In the genomic region with DNA sequence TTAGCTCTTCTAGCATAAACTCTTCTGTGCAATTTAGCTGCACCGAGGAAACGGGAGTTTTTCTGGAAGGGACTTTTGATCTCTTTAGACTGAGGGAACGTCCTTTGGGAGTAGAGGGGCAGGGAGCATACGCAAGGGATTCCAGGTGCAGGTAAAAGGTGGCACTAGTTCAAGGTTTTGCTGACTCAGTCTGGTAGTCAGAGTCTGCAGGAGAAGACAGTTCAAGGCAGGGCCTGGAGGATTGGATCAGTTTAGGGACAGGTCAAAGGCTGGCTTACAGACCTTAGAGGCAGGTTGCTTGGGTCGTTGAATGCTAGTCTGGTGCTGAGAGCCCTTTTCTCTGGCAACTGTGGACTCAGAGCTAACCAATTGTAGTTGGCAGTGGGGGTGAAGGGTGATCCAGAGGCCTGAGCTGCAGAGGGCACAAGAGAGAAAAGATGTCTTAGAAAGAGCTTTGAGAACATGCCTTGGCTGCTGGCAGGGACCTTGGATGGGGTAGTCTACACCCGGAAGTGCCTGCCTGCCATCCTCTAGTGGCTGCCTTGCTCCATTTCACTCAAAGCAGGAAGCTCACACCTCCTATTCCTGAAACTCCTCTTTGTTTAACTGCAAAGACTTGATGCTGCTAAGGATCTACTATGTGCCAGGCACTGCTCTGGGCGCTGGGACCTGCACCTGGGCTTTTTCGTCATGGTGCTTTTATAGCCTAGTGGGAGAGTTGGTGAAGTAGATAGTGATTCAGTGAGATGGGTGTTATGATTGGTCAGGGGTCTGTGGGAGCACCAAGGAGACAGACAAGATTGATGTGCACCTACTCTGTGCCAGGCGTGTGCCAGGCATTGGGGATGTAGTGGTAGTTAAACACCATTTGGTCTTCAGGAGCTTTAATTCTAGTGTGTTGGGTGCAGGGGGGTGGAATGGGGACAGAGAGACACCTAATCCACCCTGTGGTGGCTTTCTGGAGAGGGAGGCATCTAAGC, we compare ENCODE assay signal across 8 cellular contexts. TPM values are rescaled to one million over a fixed set of nuclear protein-coding genes. Genes with fewer than 3 reads are reported as not detected.
DNase-seq lines count a peak whose midpoint lies in the region; ATAC-seq and TF ChIP-seq lines count a peak whose summit lies in the region.

No MANE protein-coding gene starts in this region.

- WGBS in heart right ventricle, 2 donors = 84 to 85% methylated on average over 9 of the region's 9 CpGs

- H3K27me3 ChIP-seq in heart right ventricle = no peaks in the 10 kb centered on the region
- no peaks in the 10 kb centered on the region for H3K27me3 ChIP-seq in upper lobe of right lung

- H3K4me1 ChIP-seq in heart right ventricle (peaks cover 8 to 49% (median 31%) of the 10 kb centered on the region in 9 donors), upper lobe of right lung (peaks cover 45% of the 10 kb centered on the region)

- ATAC-seq in heart right ventricle = no peak
- no peak for ATAC-seq in Right ventricle myocardium inferior
- ATAC-seq in activated B cell treated with CpG ODN at 0.5 μM for 24 hours (ENCODE audit: low read depth) = no peak
- no peak for ATAC-seq in upper lobe of right lung
- no peak for ATAC-seq in HG03342 (IDR thresholded peaks at IDR 0.05; ENCODE audit: unreplicated experiment)
- ATAC-seq in GM21717 (IDR thresholded peaks at IDR 0.05; ENCODE audit: unreplicated experiment) = no peak

- intact Hi-C loops in heart right ventricle (cut with DNase I) (loop anchor here in 3 of 10 donors (10.0 kb wide), 1 partner anchor 1130 kb away; a partner anchor contains a TSS), Right ventricle myocardium inferior (cut with DNase I) (loop anchor here (10.0 kb wide), 1 partner anchor 1130 kb away; a partner anchor contains a TSS), activated B cell treated with CpG ODN at 0.5 μM for 24 hours (cut with micrococcal nuclease) (loop anchor here (5.0 kb wide), 1 partner anchor 1112 kb away; a partner anchor contains a TSS), upper lobe of right lung (cut with DNase I) (no loop called here)

- H3K36me3 Mint-ChIP-seq in activated B cell treated with CpG ODN at 0.5 μM for 24 hours (ENCODE audit: low read depth) (peaks cover 27% of the 10 kb centered on the region), glutamatergic neuron (ENCODE audit: unreplicated experiment) (no peaks in the 10 kb centered on the region)

- POLR2A ChIA-PET in activated B cell treated with CpG ODN at 0.5 μM for 24 hours (lab: Charles Lee) = interaction anchor here (0.6 to 3.1 kb wide), 4 partner anchors 9 to 194 kb away, joined by 3 to 32 read pairs (median 6); a partner anchor contains a TSS

- H3K4me3 Mint-ChIP-seq in activated B cell treated with CpG ODN at 0.5 μM for 24 hours (peak overlapping the region; percentile 98), glutamatergic neuron (ENCODE audit: unreplicated experiment) (peak overlapping the region; percentile 23)

- TF ChIP-seq CTCF in heart right ventricle (IDR thresholded peaks at IDR 0.05) = no peak
- no peak for TF ChIP-seq CTCF in activated B cell treated with CpG ODN at 0.5 μM for 24 hours (IDR thresholded peaks at IDR 0.05)
- no peak for TF ChIP-seq CTCF in glutamatergic neuron (IDR thresholded peaks at IDR 0.05; ENCODE audit: partially characterized antibody, unreplicated experiment)
- no peak for TF ChIP-seq CTCF in upper lobe of right lung (IDR thresholded peaks at IDR 0.05)

- H3K36me3 ChIP-seq in heart right ventricle (no peaks in the 10 kb centered on the region), upper lobe of right lung (no peaks in the 10 kb centered on the region)

- H3K4me1 Mint-ChIP-seq in activated B cell treated with CpG ODN at 0.5 μM for 24 hours = peaks cover 87% of the 10 kb centered on the region
- H3K4me1 Mint-ChIP-seq in glutamatergic neuron (ENCODE audit: low read depth, unreplicated experiment) = peaks cover 53% of the 10 kb centered on the region

- H3K4me3 ChIP-seq in heart right ventricle = peak overlapping the region in 6 of 10 donors; percentile 82 to 95 (median 86)
- H3K4me3 ChIP-seq in upper lobe of right lung = peak overlapping the region; percentile 86

- CTCF ChIA-PET in activated B cell treated with CpG ODN at 0.5 μM for 24 hours (lab: Charles Lee) = interaction anchor here (1.1 to 1.3 kb wide), 2 partner anchors 9 kb away, joined by 3 to 5 read pairs; no protein-coding TSS in a partner anchor

- H3K9me3 Mint-ChIP-seq in activated B cell treated with CpG ODN at 0.5 μM for 24 hours (no peaks in the 10 kb centered on the region), glutamatergic neuron (ENCODE audit: unreplicated experiment) (peaks cover 42% of the 10 kb centered on the region)

- peak overlapping the region in 5 of 10 donors; percentile 95 to 98 (median 98) for H3K27ac ChIP-seq in heart right ventricle
- peak overlapping the region; percentile 98 for H3K27ac ChIP-seq in upper lobe of right lung

- H3K27ac Mint-ChIP-seq in activated B cell treated with CpG ODN at 0.5 μM for 24 hours (peak overlapping the region; percentile 99), glutamatergic neuron (ENCODE audit: unreplicated experiment) (peak overlapping the region; percentile 48)

- no peak for DNase-seq in heart right ventricle
- no peak for DNase-seq in Right ventricle myocardium inferior (ENCODE audit: missing footprints)
- no peak for DNase-seq in activated B cell treated with CpG ODN at 0.5 μM for 24 hours
- DNase-seq in glutamatergic neuron = no peak
- no peak for DNase-seq in upper lobe of right lung
- no peak for DNase-seq in T1000 (lab: John Stamatoyannopoulos, UW)

- H3K9me3 ChIP-seq in heart right ventricle (no peaks in the 10 kb centered on the region), upper lobe of right lung (no peaks in the 10 kb centered on the region)

- H3K27me3 Mint-ChIP-seq in activated B cell treated with CpG ODN at 0.5 μM for 24 hours (no peaks in the 10 kb centered on the region), glutamatergic neuron (ENCODE audit: unreplicated experiment) (peaks cover 35% of the 10 kb centered on the region)

RNA-seq across cellular contexts. Expression of a gene that starts 17.1 kb away (rescaled TPM):
- 1 to 10 TPM in 1 of 10 donors, under 1 TPM in 9; 0.25 to 1.6 (median 0.50) TPM for total RNA-seq in heart right ventricle
- under 1 TPM; 0.03 to 0.44 TPM for polyA plus RNA-seq in heart right ventricle
- 0.38 TPM for total RNA-seq in Right ventricle myocardium inferior
- 6.6 and 7.3 TPM in 2 replicates for total RNA-seq in activated B cell treated with CpG ODN at 0.5 μM for 24 hours
- total RNA-seq in glutamatergic neuron (ENCODE audit: unreplicated experiment) = 1,100 TPM
- total RNA-seq in upper lobe of right lung = 6.1 TPM

RNA-seq across cellular contexts. Expression of a gene that starts 52.7 kb away (rescaled TPM):
- under 1 TPM in 1 of 10 donors, not detected in 9; 0.42 TPM for total RNA-seq in heart right ventricle
- not detected for polyA plus RNA-seq in heart right ventricle
- total RNA-seq in Right ventricle myocardium inferior = not detected
- not detected in 2 replicates for total RNA-seq in activated B cell treated with CpG ODN at 0.5 μM for 24 hours
- total RNA-seq in glutamatergic neuron (ENCODE audit: unreplicated experiment) = not detected
- total RNA-seq in upper lobe of right lung = not detected

RNA-seq across cellular contexts. Expression of a gene that starts 56.7 kb away (rescaled TPM):
- total RNA-seq in heart right ventricle (1 to 10 TPM in 1 of 10 donors, under 1 TPM in 6, not detected in 3; 0.24 to 2.5 (median 0.71) TPM), Right ventricle myocardium inferior (0.87 TPM), activated B cell treated with CpG ODN at 0.5 μM for 24 hours (not detected in 2 replicates), glutamatergic neuron (ENCODE audit: unreplicated experiment) (not detected), upper lobe of right lung (0.55 TPM)
- polyA plus RNA-seq in heart right ventricle = under 1 TPM; 0.37 to 0.48 TPM

Comparison
In these comparisons a context has a peak if more than half of its experiments do, and no peak if none do; other contexts are left out.
1. RNA of a gene that starts 17.1 kb away (total RNA-seq): 1,100 TPM in glutamatergic neuron (single experiment); 6.6 to 7.3 TPM in activated B cell treated with CpG ODN at 0.5 μM for 24 hours, 6.1 TPM in upper lobe of right lung (single experiment), 0.25 to 1.6 TPM in heart right ventricle and 0.38 TPM in Right ventricle myocardium inferior (single experiment); every median in the first group is over 100 times any median in the second.